9 cellular contexts compared by ENCODE assay signal in genomic region chr1:198776602-198777029, GRCh38.
DNase-seq lines count a peak whose midpoint lies in the region; ATAC-seq and TF ChIP-seq lines count a peak whose summit lies in the region.
"Had no signal": no experiment of that assay in that cellular context is flagged by ENCODE, and none has a peak within 500 bp of the region (broad histone marks: within the 10 kb centered on the region; RNA-seq: fewer than 3 reads in every experiment).

No MANE protein-coding gene starts in this region.

- no peak overlapping the region for H3K27ac ChIP-seq in foreskin keratinocyte
- H3K27ac ChIP-seq: cardiac muscle cell had no signal

- peaks cover 11% of the 10 kb centered on the region for H3K4me1 ChIP-seq in foreskin keratinocyte

- peak; percentile 98 for DNase-seq in SIG-M5 treated with dmso at 0.1 percent for 504 hours (lab: John Stamatoyannopoulos, UW; ENCODE audit: unreplicated experiment)
- DNase-seq in foreskin keratinocyte: peak; percentile 94 to 96
- DNase-seq in renal cortical epithelial cell (ENCODE audit: low read depth): peak; percentile 97
- no peak for DNase-seq in activated gamma-delta T cell treated with Interleukin-2 at 50 U/mL for 16 hours
- DNase-seq in NK-92 treated with Interleukin-12 subunit alpha and Interleukin-12 subunit beta, amount 100 ng/mL, for 24 hours (lab: John Stamatoyannopoulos, UW): no peak

- ATAC-seq in GM21390 (IDR thresholded peaks at IDR 0.05; ENCODE audit: unreplicated experiment): peak; percentile 57
- peak; percentile 92 for ATAC-seq in foreskin keratinocyte
- ATAC-seq in HG03571 (IDR thresholded peaks at IDR 0.05; ENCODE audit: unreplicated experiment): no peak
- no peak for ATAC-seq in HG02588 (IDR thresholded peaks at IDR 0.05; ENCODE audit: unreplicated experiment)

- H3K27me3 ChIP-seq in foreskin keratinocyte: no peaks in the 10 kb centered on the region
- H3K27me3 ChIP-seq: cardiac muscle cell had no signal

- TF ChIP-seq CTCF in foreskin keratinocyte (conservative IDR thresholded peaks at IDR 0.05): no peak

Comparison
In these comparisons a context has a peak if more than half of its experiments do, and no peak if none do; other contexts are left out.
1. ATAC-seq: peak in GM21390 (single experiment) and foreskin keratinocyte (single experiment); none in HG03571 (single experiment) and HG02588 (single experiment).
2. DNase-seq: peak in SIG-M5 treated with dmso at 0.1 percent for 504 hours (single experiment), foreskin keratinocyte (2 of 2) and renal cortical epithelial cell (single experiment); none in activated gamma-delta T cell treated with Interleukin-2 at 50 U/mL for 16 hours (single experiment) and NK-92 treated with Interleukin-12 subunit alpha and Interleukin-12 subunit beta, amount 100 ng/mL, for 24 hours (single experiment).